ENCODE assay signal across 24 cellular contexts in genomic region chr13:98678741-98679140, GRCh38.
"Had no signal": no experiment of that assay in that cellular context is flagged by ENCODE, and none has a peak within 500 bp of the region (broad histone marks: within the 10 kb centered on the region; RNA-seq: fewer than 3 reads in every experiment).

No MANE protein-coding gene starts in this region.

- H3K4me1 Mint-ChIP-seq: stimulated activated effector memory CD8-positive, alpha-beta T cell treated with anti-CD3 and anti-CD28 coated beads, Interleukin-12 subunit alpha, Interleukin-12 subunit beta, amount 100 ng/mL, for 72 hours had no signal

- FAIRE-seq: endometrium, frontal cortex, pancreas, small intestine, urothelium cell line had no signal

- H3K27ac Mint-ChIP-seq: naive thymus-derived CD4-positive, alpha-beta T cell; nephron progenitor cell; progenitor cell of endocrine pancreas; stimulated activated effector memory CD8-positive, alpha-beta T cell treated with anti-CD3 and anti-CD28 coated beads, Interleukin-12 subunit alpha, Interleukin-12 subunit beta, amount 100 ng/mL, for 72 hours; type B pancreatic cell had no signal

- H3K4me3 ChIP-seq: coronary artery, heart left ventricle, lung, pancreas, suprapubic skin, thyroid gland had no signal

- H3K4me3 Mint-ChIP-seq: naive thymus-derived CD4-positive, alpha-beta T cell; nephron progenitor cell; stimulated activated effector memory CD8-positive, alpha-beta T cell treated with anti-CD3 and anti-CD28 coated beads, Interleukin-12 subunit alpha, Interleukin-12 subunit beta, amount 100 ng/mL, for 72 hours; type B pancreatic cell had no signal

- H3K36me3 Mint-ChIP-seq: naive thymus-derived CD4-positive, alpha-beta T cell; stimulated activated effector memory CD8-positive, alpha-beta T cell treated with anti-CD3 and anti-CD28 coated beads, Interleukin-12 subunit alpha, Interleukin-12 subunit beta, amount 100 ng/mL, for 72 hours; type B pancreatic cell had no signal

- H3K9me3 Mint-ChIP-seq: naive thymus-derived CD4-positive, alpha-beta T cell; nephron progenitor cell; stimulated activated effector memory CD8-positive, alpha-beta T cell treated with anti-CD3 and anti-CD28 coated beads, Interleukin-12 subunit alpha, Interleukin-12 subunit beta, amount 100 ng/mL, for 72 hours; type B pancreatic cell had no signal

- DNase-seq: effector CD4-positive, alpha-beta T cell; heart left ventricle; hippocampal formation; left colon; left ventricle myocardium superior; naive thymus-derived CD4-positive, alpha-beta T cell; nephron progenitor cell; pancreas; right cardiac atrium; small intestine; stimulated activated CD4-positive, alpha-beta T cell treated with anti-CD3 and anti-CD28 coated beads, Interleukin-2, amount 100 ng/mL, for 48 hours; stimulated activated CD8-positive, alpha-beta memory T cell treated with anti-CD3 and anti-CD28 coated beads, Interleukin-4, amount 100 ng/mL, for 48 hours; stimulated activated naive CD8-positive, alpha-beta T cell treated with anti-CD3 and anti-CD28 coated beads, Interleukin-15, Interleukin-2, amounts not matched to agents 100 U/mL and 50 U/mL, for 24 hours; thyroid gland had no signal

- ATAC-seq: esophagus mucosa; heart left ventricle; left colon; left ventricle myocardium superior; naive thymus-derived CD4-positive, alpha-beta T cell; pancreas; right cardiac atrium; stimulated activated effector memory CD8-positive, alpha-beta T cell treated with anti-CD3 and anti-CD28 coated beads, Interleukin-12 subunit alpha, Interleukin-12 subunit beta, amount 100 ng/mL, for 72 hours; stimulated activated naive CD8-positive, alpha-beta T cell treated with anti-CD3 and anti-CD28 coated beads, Interleukin-15, Interleukin-2, amounts not matched to agents 100 U/mL and 50 U/mL, for 24 hours had no signal
